ENCODE assay signal across 23 cellular contexts in the genomic region with DNA sequence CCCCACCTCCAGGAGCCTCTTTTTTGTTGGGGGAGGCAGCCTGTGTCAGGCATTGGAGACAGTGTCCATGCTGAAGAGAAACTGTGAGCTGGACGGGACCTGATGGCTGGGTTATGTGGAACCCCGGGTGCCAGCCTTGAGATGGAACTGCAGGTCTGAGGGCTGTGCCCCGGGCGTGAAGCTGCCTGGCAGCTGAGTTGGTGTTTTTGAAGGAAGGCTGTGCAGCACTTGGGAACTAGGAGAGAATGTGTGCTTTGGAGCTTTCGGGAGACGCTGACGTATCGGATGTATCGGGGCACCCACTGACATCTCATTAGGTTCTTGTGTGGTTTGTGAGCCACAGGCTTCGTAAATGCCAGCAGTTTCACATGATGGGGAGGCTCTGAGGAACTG. TPM values are rescaled to one million over a fixed set of nuclear protein-coding genes. Genes with fewer than 3 reads are reported as not detected.
DNase-seq lines count a peak whose midpoint lies in the region; ATAC-seq and TF ChIP-seq lines count a peak whose summit lies in the region.
"Had no signal": no experiment of that assay in that cellular context is flagged by ENCODE, and none has a peak within 500 bp of the region (broad histone marks: within the 10 kb centered on the region; RNA-seq: fewer than 3 reads in every experiment).

No MANE protein-coding gene starts in this region.

- TF ChIP-seq CTCF in neural crest cell (conservative IDR thresholded peaks at IDR 0.05): no peak
- TF ChIP-seq CTCF in upper lobe of right lung (IDR thresholded peaks at IDR 0.05): no peak
- no peak for TF ChIP-seq CTCF in natural killer cell (IDR thresholded peaks at IDR 0.05)

- H3K4me3 Mint-ChIP-seq in neural crest cell: peak overlapping the region; percentile 66
- no peak overlapping the region for H3K4me3 Mint-ChIP-seq in natural killer cell

- H3K4me3 ChIP-seq in upper lobe of right lung: no peak overlapping the region
- H3K4me3 ChIP-seq: GM23248, K562 had no signal

- no peaks in the 10 kb centered on the region for H3K9me3 ChIP-seq in upper lobe of right lung
- H3K9me3 ChIP-seq: BE2C had no signal

- H3K4me1 Mint-ChIP-seq in neural crest cell (peaks cover 9% of the 10 kb centered on the region), natural killer cell (peaks cover 5 to 6% of the 10 kb centered on the region in 2 donors)

- peak; percentile 21 for DNase-seq in activated CD8-positive, alpha-beta memory T cell treated with anti-CD3 and anti-CD28 coated beads for 24 hours
- DNase-seq in activated CD8-positive, alpha-beta memory T cell treated with anti-CD3 and anti-CD28 coated beads, Interleukin-2, amount 50 U/mL, for 48 hours: no peak
- peak in 31 of 61 donors; percentile 21 to 80 (median 45) for DNase-seq in caudate nucleus (lab: John Stamatoyannopoulos, UW)
- DNase-seq in neural crest cell (ENCODE audit: low read depth, low spot score): no peak
- DNase-seq in upper lobe of right lung: peak; percentile 40
- no peak for DNase-seq in natural killer cell
- no peak for DNase-seq in T-helper 9 cell
- DNase-seq in activated CD4-positive, alpha-beta T cell treated with anti-CD3 and anti-CD28 coated beads, Interleukin-2, amount 50 U/mL, for 48 hours: no peak
- DNase-seq: 8988T; BE2C; CD4-positive, CD25-positive, alpha-beta regulatory T cell; COR-L47; DMS 273 treated with DMSO at 0.1 percent for 48 hours; GDM1; GM23248; NCI-H1105 treated with DMSO at 0.1 percent for 48 hours; NCI-H1694 treated with DMSO at 0.1 percent for 48 hours; NCI-H2227 treated with DMSO at 0.1 percent for 48 hours; NCI-H510A treated with DMSO at 0.1 percent for 48 hours; NCI-H774; RPMI8226; SIG-M5 had no signal

- H3K27me3 Mint-ChIP-seq in neural crest cell (ENCODE audit: low read depth): peaks cover 86% of the 10 kb centered on the region
- H3K27me3 Mint-ChIP-seq in natural killer cell (ENCODE audit: low read depth in 2 of 2): peaks cover 51 to 52% of the 10 kb centered on the region in 2 donors

- H3K36me3 ChIP-seq in upper lobe of right lung: no peaks in the 10 kb centered on the region
- H3K36me3 ChIP-seq: BE2C had no signal

- H3K36me3 Mint-ChIP-seq in neural crest cell (ENCODE audit: low read depth) (no peaks in the 10 kb centered on the region), natural killer cell (no peaks in the 10 kb centered on the region)
- H3K36me3 Mint-ChIP-seq: CD4-positive, CD25-positive, alpha-beta regulatory T cell had no signal

- ATAC-seq in upper lobe of right lung (no peak), natural killer cell (no peak)

- H3K27ac Mint-ChIP-seq in neural crest cell (ENCODE audit: unreplicated experiment) (no peak overlapping the region), natural killer cell (no peak overlapping the region)
- H3K27ac Mint-ChIP-seq: CD4-positive, CD25-positive, alpha-beta regulatory T cell had no signal

- no peaks in the 10 kb centered on the region for H3K9me3 Mint-ChIP-seq in neural crest cell
- H3K9me3 Mint-ChIP-seq in natural killer cell: no peaks in the 10 kb centered on the region

- H3K27me3 ChIP-seq in upper lobe of right lung: peaks cover 87% of the 10 kb centered on the region

- H3K27ac ChIP-seq in caudate nucleus (ENCODE audit: low read depth, low read length) (no peak overlapping the region), upper lobe of right lung (no peak overlapping the region)
- H3K27ac ChIP-seq: GM23248 had no signal

- intact Hi-C loops in upper lobe of right lung (cut with DNase I) (no loop called here), natural killer cell (cut with micrococcal nuclease) (no loop called here)

- H3K4me1 ChIP-seq in upper lobe of right lung: peaks cover 6% of the 10 kb centered on the region
- H3K4me1 ChIP-seq: BE2C had no signal

RNA-seq across cellular contexts. Expression of gene DLGAP4, which starts 2.2 kb away (rescaled TPM):
- total RNA-seq in neural crest cell: 95.6 and 105 TPM in 2 replicates
- total RNA-seq in upper lobe of right lung: 61.2 TPM
- 10 to 100 TPM; 47.9 to 51.6 (median 51.2) TPM for total RNA-seq in natural killer cell

Comparison
In these comparisons a context has a peak if more than half of its experiments do, and no peak if none do; other contexts are left out.
1. DNase-seq: peak in activated CD8-positive, alpha-beta memory T cell treated with anti-CD3 and anti-CD28 coated beads for 24 hours (single experiment), caudate nucleus (31 of 61) and upper lobe of right lung (single experiment); none in activated CD8-positive, alpha-beta memory T cell treated with anti-CD3 and anti-CD28 coated beads, Interleukin-2, amount 50 U/mL, for 48 hours (single experiment), neural crest cell (single experiment), natural killer cell (single experiment), T-helper 9 cell (single experiment) and activated CD4-positive, alpha-beta T cell treated with anti-CD3 and anti-CD28 coated beads, Interleukin-2, amount 50 U/mL, for 48 hours (0 of 2).